ENCODE assay signal across 20 cellular contexts in genomic region chr7:2598175-2598823, GRCh38. TPM values are rescaled to one million over a fixed set of nuclear protein-coding genes. Genes with fewer than 3 reads are reported as not detected.
DNase-seq lines count a peak whose midpoint lies in the region; ATAC-seq, FAIRE-seq and TF ChIP-seq lines count a peak whose summit lies in the region.
"Had no signal": no experiment of that assay in that cellular context is flagged by ENCODE, and none has a peak within 500 bp of the region (broad histone marks: within the 10 kb centered on the region; RNA-seq: fewer than 3 reads in every experiment).

No MANE protein-coding gene starts in this region.

- H3K9me3 ChIP-seq in heart right ventricle: no peaks in the 10 kb centered on the region

- H3K4me1 Mint-ChIP-seq in endothelial cell (ENCODE audit: unreplicated experiment): peaks cover 19% of the 10 kb centered on the region

- no peaks in the 10 kb centered on the region for H3K27me3 ChIP-seq in heart right ventricle

- H3K27ac Mint-ChIP-seq in endothelial cell (ENCODE audit: unreplicated experiment): peak overlapping the region; percentile 92
- H3K27ac Mint-ChIP-seq: CD8-positive, alpha-beta T cell had no signal

- H3K27ac ChIP-seq in heart right ventricle: no peak overlapping the region
- H3K27ac ChIP-seq: 22Rv1 had no signal

- peak in 5 of 8 donors; percentile 23 to 64 (median 50) for ATAC-seq in heart right ventricle
- ATAC-seq in GM19023 (IDR thresholded peaks at IDR 0.05; ENCODE audit: unreplicated experiment): no peak
- ATAC-seq: CD8-positive, alpha-beta T cell; HCT116 had no signal

- 75 to 78% methylated on average over 27 of the region's 27 CpGs for WGBS in heart right ventricle, 2 donors

- peaks cover 7% of the 10 kb centered on the region for H3K27me3 Mint-ChIP-seq in endothelial cell (ENCODE audit: unreplicated experiment)

- H3K4me3 ChIP-seq in heart right ventricle: no peak overlapping the region

- H3K36me3 Mint-ChIP-seq in endothelial cell (ENCODE audit: low read depth, unreplicated experiment): peaks cover 10% of the 10 kb centered on the region

- H3K4me3 Mint-ChIP-seq in endothelial cell (ENCODE audit: unreplicated experiment): no peak overlapping the region
- H3K4me3 Mint-ChIP-seq: CD14-positive monocyte; CD8-positive, alpha-beta T cell had no signal

- H3K9me3 Mint-ChIP-seq in endothelial cell (ENCODE audit: unreplicated experiment): no peaks in the 10 kb centered on the region
- H3K9me3 Mint-ChIP-seq: CD14-positive monocyte; CD8-positive, alpha-beta T cell had no signal

- in situ Hi-C loops in G401 (cut with HindIII; ENCODE audit: low sequenced_read_pairs): no loop called here

- FAIRE-seq in HTR-8/SVneo (lab: Jason Lieb, UNC) (peak; percentile 13), urothelium cell line (lab: Jason Lieb, UNC) (peak; percentile 72)
- FAIRE-seq: D721Med, GM12892, GM19239 had no signal

- TF ChIP-seq CTCF in heart right ventricle (IDR thresholded peaks at IDR 0.05) (no peak), endothelial cell (IDR thresholded peaks at IDR 0.05; ENCODE audit: unreplicated experiment) (no peak)

- DNase-seq in heart right ventricle (no peak), cardiac septum (ENCODE audit: low spot score) (no peak), HTR-8/SVneo (ENCODE audit: insufficient read length, low spot score) (no peak), endothelial cell (ENCODE audit: low spot score) (peak; percentile 35), urothelium cell line (ENCODE audit: low spot score) (no peak), G401 (ENCODE audit: low spot score) (no peak)
- DNase-seq: CD8-positive, alpha-beta T cell; COR-L47; DMS153; DMS79 treated with DMSO at 0.1 percent for 48 hours; EL; GDM1; GOT3 had no signal

- H3K4me1 ChIP-seq in heart right ventricle: peaks cover 0 to 5% (median 0%) of the 10 kb centered on the region in 9 donors

- H3K36me3 ChIP-seq in heart right ventricle: peaks cover 0 to 94% (median 23%) of the 10 kb centered on the region in 9 donors

- intact Hi-C loops in heart right ventricle (cut with DNase I): no loop called here
- intact Hi-C loops in cardiac septum (cut with DNase I): no loop called here

RNA-seq across cellular contexts. Expression of gene TTYH3, which starts 33.5 kb away (rescaled TPM):
- total RNA-seq in heart right ventricle (10 to 100 TPM in 4 of 10 donors, 1 to 10 TPM in 6; 7.0 to 37.5 (median 9.0) TPM), cardiac septum (17.1 TPM), endothelial cell (ENCODE audit: unreplicated experiment) (250 TPM)
- polyA plus RNA-seq in heart right ventricle: 1 to 10 TPM; 8.6 to 10.0 TPM
- 17.7 and 18.7 TPM in 2 replicates for total RNA-seq in G401 (2014; rRNA removed; shearing (Covaris generic))

RNA-seq across cellular contexts. Expression of gene IQCE, which starts 39.5 kb away (rescaled TPM):
- total RNA-seq in heart right ventricle: 10 to 100 TPM in 4 of 10 donors, 1 to 10 TPM in 6; 7.8 to 13.8 (median 9.4) TPM
- 1 to 10 TPM; 4.2 to 5.0 TPM for polyA plus RNA-seq in heart right ventricle
- total RNA-seq in cardiac septum: 13.3 TPM
- total RNA-seq in endothelial cell (ENCODE audit: unreplicated experiment): 9.6 TPM
- 21.6 and 32.9 TPM in 2 replicates for total RNA-seq in G401 (2014; rRNA removed; shearing (Covaris generic))

RNA-seq across cellular contexts. Expression of gene BRAT1, which starts 43.0 kb away (rescaled TPM):
- total RNA-seq in heart right ventricle: 10 to 100 TPM; 10.6 to 18.2 (median 12.8) TPM
- polyA plus RNA-seq in heart right ventricle: 10 to 100 TPM; 16.8 to 22.8 TPM
- 12.8 TPM for total RNA-seq in cardiac septum
- total RNA-seq in endothelial cell (ENCODE audit: unreplicated experiment): 34.0 TPM
- total RNA-seq in G401 (2014; rRNA removed; shearing (Covaris generic)): 87.3 and 104 TPM in 2 replicates
